In the genomic region with DNA sequence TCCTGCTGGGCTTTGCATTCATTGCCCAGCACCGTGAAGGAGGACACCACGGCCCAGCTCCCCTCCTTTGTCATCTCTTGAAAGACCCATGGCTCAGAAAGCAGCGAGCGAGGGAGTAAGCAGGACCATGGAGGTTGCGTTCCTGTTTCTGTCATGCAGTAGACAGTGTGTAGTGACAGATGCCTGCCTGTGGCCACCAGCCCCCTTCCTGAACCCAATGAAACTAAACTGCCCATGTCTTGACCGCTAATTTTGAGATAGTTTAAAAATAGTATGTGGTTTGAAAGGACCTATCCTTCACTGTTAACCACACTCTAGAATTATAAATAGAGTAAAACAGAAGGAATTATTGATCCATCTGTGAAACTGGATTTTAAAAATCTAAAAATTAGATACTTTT, we compare ENCODE assay signal across 22 cellular contexts.
"Had no signal": no experiment of that assay in that cellular context is flagged by ENCODE, and none has a peak within 500 bp of the region (broad histone marks: within the 10 kb centered on the region; RNA-seq: fewer than 3 reads in every experiment).

No MANE protein-coding gene starts in this region.

- H3K4me1 Mint-ChIP-seq: activated naive CD8-positive, alpha-beta T cell treated with anti-CD3 and anti-CD28 coated beads, Interleukin-2, amount 10 ng/mL, durations not matched to agents 7 days and 5 days; central memory CD8-positive, alpha-beta T cell; natural killer cell; stimulated activated naive CD8-positive, alpha-beta T cell treated with anti-CD3 and anti-CD28 coated beads, Interleukin-15, amount 100 ng/mL, for 72 hours had no signal

- H3K9me3 ChIP-seq: breast epithelium, esophagus muscularis mucosa, gastrocnemius medialis, left lung, prostate gland, tibial nerve had no signal

- H3K4me3 ChIP-seq: breast epithelium, esophagus muscularis mucosa, gastrocnemius medialis, left lung, lung, prostate gland, tibial nerve had no signal

- H3K27ac Mint-ChIP-seq: activated CD4-positive, alpha-beta memory T cell treated with anti-CD3 and anti-CD28 coated beads for 36 hours; activated naive CD4-positive, alpha-beta T cell treated with anti-CD3 and anti-CD28 coated beads for 36 hours; activated naive CD8-positive, alpha-beta T cell treated with anti-CD3 and anti-CD28 coated beads, Interleukin-2, amount 10 ng/mL, durations not matched to agents 7 days and 5 days; activated T-cell treated with anti-CD3 and anti-CD28 coated beads, Interleukin-2, amount 50 U/mL, for 72 hours; natural killer cell had no signal

- H3K27ac ChIP-seq: breast epithelium, esophagus muscularis mucosa, gastrocnemius medialis, left lung, prostate gland, tibial nerve had no signal

- H3K36me3 Mint-ChIP-seq: activated CD4-positive, alpha-beta memory T cell treated with anti-CD3 and anti-CD28 coated beads for 36 hours; activated naive CD8-positive, alpha-beta T cell treated with anti-CD3 and anti-CD28 coated beads, Interleukin-2, amount 10 ng/mL, durations not matched to agents 7 days and 5 days; natural killer cell had no signal

- H3K4me3 Mint-ChIP-seq: activated CD4-positive, alpha-beta memory T cell treated with anti-CD3 and anti-CD28 coated beads for 36 hours; activated naive CD4-positive, alpha-beta T cell treated with anti-CD3 and anti-CD28 coated beads for 36 hours; activated naive CD8-positive, alpha-beta T cell treated with anti-CD3 and anti-CD28 coated beads, Interleukin-2, amount 10 ng/mL, durations not matched to agents 7 days and 5 days; activated T-cell treated with anti-CD3 and anti-CD28 coated beads, Interleukin-2, amount 50 U/mL, for 72 hours; central memory CD8-positive, alpha-beta T cell; natural killer cell; stimulated activated naive CD8-positive, alpha-beta T cell treated with anti-CD3 and anti-CD28 coated beads, Interleukin-15, amount 100 ng/mL, for 72 hours had no signal

- H3K36me3 ChIP-seq: breast epithelium, esophagus muscularis mucosa, gastrocnemius medialis, left lung, prostate gland, tibial nerve had no signal

- DNase-seq: activated CD4-positive, alpha-beta memory T cell treated with anti-CD3 and anti-CD28 coated beads for 36 hours; activated CD4-positive, alpha-beta T cell treated with anti-CD3 and anti-CD28 coated beads for 4 hours; activated CD4-positive, CD25-positive, alpha-beta regulatory T cell; activated effector memory CD4-positive, alpha-beta T cell treated with Interleukin-2 at 50 U/mL for 16 hours; activated naive CD4-positive, alpha-beta T cell treated with anti-CD3 and anti-CD28 coated beads for 36 hours; activated naive CD8-positive, alpha-beta T cell treated with anti-CD3 and anti-CD28 coated beads, Interleukin-2, amount 10 ng/mL, durations not matched to agents 7 days and 5 days; activated T-cell treated with anti-CD3 and anti-CD28 coated beads, Interleukin-2, amount 50 U/mL, for 72 hours; amniotic stem cell; gastrocnemius medialis; hippocampal formation; kidney glomerular epithelial cell; left lung; natural killer cell; stimulated activated CD4-positive, alpha-beta T cell treated with anti-CD3 and anti-CD28 coated beads, Interleukin-12 subunit alpha, Interleukin-12 subunit beta, amount 100 ng/mL, for 4 hours; stimulated activated naive CD8-positive, alpha-beta T cell treated with anti-CD3 and anti-CD28 coated beads, Interleukin-15, amount 100 ng/mL, for 72 hours; T1000 had no signal

- H3K27me3 ChIP-seq: breast epithelium, esophagus muscularis mucosa, gastrocnemius medialis, left lung, tibial nerve had no signal

- ATAC-seq: activated T-cell treated with anti-CD3 and anti-CD28 coated beads, Interleukin-2, amount 50 U/mL, for 72 hours; gastrocnemius medialis; left lung; natural killer cell; stimulated activated naive CD8-positive, alpha-beta T cell treated with anti-CD3 and anti-CD28 coated beads, Interleukin-15, amount 100 ng/mL, for 72 hours had no signal

- H3K9me3 Mint-ChIP-seq: activated CD4-positive, alpha-beta memory T cell treated with anti-CD3 and anti-CD28 coated beads for 36 hours; activated naive CD4-positive, alpha-beta T cell treated with anti-CD3 and anti-CD28 coated beads for 36 hours; activated naive CD8-positive, alpha-beta T cell treated with anti-CD3 and anti-CD28 coated beads, Interleukin-2, amount 10 ng/mL, durations not matched to agents 7 days and 5 days; activated T-cell treated with anti-CD3 and anti-CD28 coated beads, Interleukin-2, amount 50 U/mL, for 72 hours; central memory CD8-positive, alpha-beta T cell; natural killer cell; stimulated activated naive CD8-positive, alpha-beta T cell treated with anti-CD3 and anti-CD28 coated beads, Interleukin-15, amount 100 ng/mL, for 72 hours had no signal

- H3K4me1 ChIP-seq: breast epithelium, left lung, prostate gland had no signal
